1 cellular context compared by ENCODE assay signal in the genomic region with DNA sequence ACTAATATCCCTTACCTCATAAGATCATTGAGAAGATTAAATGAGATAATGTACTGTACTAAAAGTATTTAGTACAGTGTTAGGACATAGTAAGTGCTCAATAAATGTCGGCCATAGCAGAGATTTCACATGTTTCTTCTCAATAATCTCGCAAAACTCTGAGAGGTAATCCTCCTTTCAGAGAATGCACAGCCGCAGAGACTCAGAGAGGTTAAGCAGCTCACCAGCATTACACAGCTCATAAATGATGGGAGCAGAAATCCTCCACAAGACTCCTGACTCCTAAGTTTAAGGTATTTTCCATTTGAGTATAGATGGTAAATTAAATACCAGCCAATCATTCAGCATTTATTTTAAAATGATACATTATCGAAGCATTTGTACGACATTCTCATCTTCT.
TF ChIP-seq lines count a peak whose summit lies in the region.

No MANE protein-coding gene starts in this region.

TF ChIP-seq in HepG2, 621 proteins besides CTCF, POLR2A, EP300 and RAD21:
- TF ChIP-seq ZNF382 (CRISPR knock-in tag; IDR thresholded peaks at IDR 0.05; ENCODE audit: borderline replicate concordance), result no peak
- TF ChIP-seq ZNF768 (CRISPR knock-in tag; IDR thresholded peaks at IDR 0.05), result peak; percentile 32; the same call in 1 of the 2 replicates
